Comparison of ENCODE assay signal across 1 cellular context in the genomic region with DNA sequence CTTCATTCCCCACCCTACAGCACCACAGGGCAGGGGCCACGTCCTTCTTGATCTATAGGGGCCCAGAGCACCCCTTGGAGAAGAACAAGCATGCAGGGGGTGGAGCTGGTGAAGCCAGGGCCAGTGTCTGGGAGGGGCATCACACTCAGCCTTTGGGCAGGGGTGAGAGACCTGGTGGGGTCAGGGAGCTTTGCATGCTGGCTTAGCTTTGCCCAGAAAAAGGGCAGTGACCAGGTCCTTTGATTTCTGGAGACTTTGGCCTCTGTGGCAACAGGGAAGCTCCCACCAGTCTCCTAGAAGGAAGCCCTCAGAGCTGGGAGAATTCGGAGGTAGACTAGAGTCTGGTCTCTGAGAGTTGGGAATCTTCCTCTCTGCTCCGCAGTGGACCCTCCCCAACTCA.
TF ChIP-seq lines count a peak whose summit lies in the region.

No MANE protein-coding gene starts in this region.

TF ChIP-seq in H1, 55 proteins besides CTCF, POLR2A, EP300 and RAD21 (continued from another document):
- TF ChIP-seq, protein P1, sequence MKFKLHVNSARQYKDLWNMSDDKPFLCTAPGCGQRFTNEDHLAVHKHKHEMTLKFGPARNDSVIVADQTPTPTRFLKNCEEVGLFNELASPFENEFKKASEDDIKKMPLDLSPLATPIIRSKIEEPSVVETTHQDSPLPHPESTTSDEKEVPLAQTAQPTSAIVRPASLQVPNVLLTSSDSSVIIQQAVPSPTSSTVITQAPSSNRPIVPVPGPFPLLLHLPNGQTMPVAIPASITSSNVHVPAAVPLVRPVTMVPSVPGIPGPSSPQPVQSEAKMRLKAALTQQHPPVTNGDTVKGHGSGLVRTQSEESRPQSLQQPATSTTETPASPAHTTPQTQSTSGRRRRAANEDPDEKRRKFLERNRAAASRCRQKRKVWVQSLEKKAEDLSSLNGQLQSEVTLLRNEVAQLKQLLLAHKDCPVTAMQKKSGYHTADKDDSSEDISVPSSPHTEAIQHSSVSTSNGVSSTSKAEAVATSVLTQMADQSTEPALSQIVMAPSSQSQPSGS (IDR thresholded peaks at IDR 0.05; ENCODE audit: low read length), result no peak
- TF ChIP-seq TAF1 (IDR thresholded peaks at IDR 0.05; ENCODE audit: low read depth, low read length), result no peak
- no peak for TF ChIP-seq KDM4A (IDR thresholded peaks at IDR 0.05; ENCODE audit: low read depth, low read length, severe bottlenecking)
